8 cellular contexts compared by ENCODE assay signal in genomic region chr14:76386922-76387782, GRCh38. TPM values are rescaled to one million over a fixed set of nuclear protein-coding genes. Genes with fewer than 3 reads are reported as not detected.
DNase-seq lines count a peak whose midpoint lies in the region; ATAC-seq and TF ChIP-seq lines count a peak whose summit lies in the region.

No MANE protein-coding gene starts in this region.

- no peak for ATAC-seq in GM18517 (IDR thresholded peaks at IDR 0.05; ENCODE audit: unreplicated experiment)

- no peak overlapping the region for H3K27ac Mint-ChIP-seq in HFFc6

- H3K4me3 Mint-ChIP-seq in HFFc6: no peak overlapping the region

- H3K36me3 Mint-ChIP-seq in HFFc6 (ENCODE audit: low read depth): no peaks in the 10 kb centered on the region

- WGBS in liver: 12% methylated on average over 11 of the region's 11 CpGs

- H3K36me3 ChIP-seq in liver (ENCODE audit: control insufficient read depth in 4 of 4, insufficient read depth in 3 of 4, low read depth in 1 of 4, low read length in 3 of 4): no peaks in the 10 kb centered on the region

- H3K4me1 Mint-ChIP-seq in HFFc6 (ENCODE audit: low read depth): no peaks in the 10 kb centered on the region

- H3K9me3 ChIP-seq in liver (ENCODE audit: control insufficient read depth in 4 of 4, low read length in 3 of 4): no peaks in the 10 kb centered on the region

- H3K9me3 Mint-ChIP-seq in HFFc6: no peaks in the 10 kb centered on the region

- H3K9ac ChIP-seq in liver (ENCODE audit: low read depth in 1 of 2, low read length in 2 of 2): no peak overlapping the region

- DNase-seq in DMS153 (lab: John Stamatoyannopoulos, UW) (peak; percentile 8), HFFc6 (peak; percentile 45), NCI-H2227 (lab: John Stamatoyannopoulos, UW; ENCODE audit: unreplicated experiment) (peak; percentile 80), coronary artery (ENCODE audit: low spot score) (no peak)
- peak; percentile 44 to 61 for DNase-seq in activated CD4-positive, alpha-beta T cell treated with anti-CD3 and anti-CD28 coated beads for 24 hours (ENCODE audit: low read depth in 2 of 2)
- peak in 2 of 3 donors; percentile 5 to 51 for DNase-seq in stimulated activated CD4-positive, alpha-beta T cell treated with anti-CD3 and anti-CD28 coated beads, TNF-alpha, amount 100 ng/mL, for 1 hour (ENCODE audit: low read depth in 3 of 3, low spot score in 1 of 3)

- H3K4me3 ChIP-seq in coronary artery: no peak overlapping the region
- H3K4me3 ChIP-seq in liver (ENCODE audit: low read depth in 1 of 3, low read length in 3 of 3): no peak overlapping the region

- peaks cover 0 to 7% (median 0%) of the 10 kb centered on the region in 4 donors for H3K27me3 ChIP-seq in liver (ENCODE audit: control insufficient read depth in 4 of 4, insufficient read depth in 4 of 4, low read length in 3 of 4)

- TF ChIP-seq RAD21 in liver (IDR thresholded peaks at IDR 0.05): peak; percentile 88 to 91

- peak; percentile 98 for TF ChIP-seq CTCF in HFFc6 (IDR thresholded peaks at IDR 0.05)
- TF ChIP-seq CTCF in coronary artery (IDR thresholded peaks at IDR 0.05): peak; percentile 57
- peak; percentile 90 for TF ChIP-seq CTCF in liver (IDR thresholded peaks at IDR 0.05; ENCODE audit: low read depth, low read length, missing input control)

- H3K27ac ChIP-seq in coronary artery: no peak overlapping the region
- H3K27ac ChIP-seq in liver (ENCODE audit: low read depth in 1 of 2, low read length in 2 of 2): no peak overlapping the region

- peaks cover 32% of the 10 kb centered on the region for H3K27me3 Mint-ChIP-seq in HFFc6 (ENCODE audit: insufficient read depth)

- no peaks in the 10 kb centered on the region for H3K4me1 ChIP-seq in liver (ENCODE audit: control insufficient read depth in 4 of 4, insufficient read depth in 4 of 4, low read length in 3 of 4)

TF ChIP-seq in liver, 16 proteins besides CTCF, POLR2A, EP300 and RAD21:
- TF ChIP-seq MAX (IDR thresholded peaks at IDR 0.05): no peak
- TF ChIP-seq JUND (IDR thresholded peaks at IDR 0.05): no peak
- TF ChIP-seq NR2F2 (IDR thresholded peaks at IDR 0.05): no peak
- TF ChIP-seq HNF4G (IDR thresholded peaks at IDR 0.05): no peak
- no peak for TF ChIP-seq REST (IDR thresholded peaks at IDR 0.05)
- no peak for TF ChIP-seq ATF3 (IDR thresholded peaks at IDR 0.05)
- no peak for TF ChIP-seq GABPA (IDR thresholded peaks at IDR 0.05 in 1 of 2, conservative IDR thresholded peaks at IDR 0.05 in 1 of 2)
- no peak for TF ChIP-seq FOXA1 (IDR thresholded peaks at IDR 0.05)
- TF ChIP-seq FOXA2 (IDR thresholded peaks at IDR 0.05): no peak
- no peak for TF ChIP-seq RXRA (IDR thresholded peaks at IDR 0.05)
- TF ChIP-seq YY1 (IDR thresholded peaks at IDR 0.05): no peak
- no peak for TF ChIP-seq ZBTB33 (IDR thresholded peaks at IDR 0.05)

RNA-seq across cellular contexts. Expression of gene ESRRB, which starts 11.2 kb away (rescaled TPM):
- total RNA-seq in HFFc6 (2021; fragmentation: NEBNext Ultra II Directional; extraction: Animal tissue kit (Norgen Biotek cat#: 25700)): not detected
- total RNA-seq in liver: under 1 TPM; 0.08 to 0.14 TPM
- under 1 TPM; 0.08 to 0.21 TPM for polyA plus RNA-seq in liver
